15 cellular contexts compared by ENCODE assay signal in the genomic region with DNA sequence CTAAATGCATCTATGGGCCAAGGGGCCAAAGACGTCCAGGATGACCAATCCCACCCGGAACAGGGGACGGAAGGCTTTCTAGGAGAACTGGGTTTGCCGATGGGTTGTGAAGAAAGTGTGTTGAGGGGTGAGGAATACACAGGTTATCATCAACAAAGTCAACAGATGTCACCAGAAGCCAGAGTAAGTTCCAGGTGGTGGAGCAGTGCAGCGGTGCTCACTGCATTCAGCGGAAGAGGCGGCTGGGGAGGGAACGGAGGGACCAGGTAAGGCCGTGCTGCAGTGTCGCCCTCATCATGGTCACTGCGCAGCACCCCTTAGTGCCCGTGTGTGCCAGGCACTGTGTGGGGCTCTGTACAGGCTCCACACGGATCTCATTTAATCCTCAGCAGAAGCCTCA.
A peak's percentile ranks its signal among the peaks of the same experiment; 100 is the strongest.
DNase-seq lines count a peak whose midpoint lies in the region; ATAC-seq, FAIRE-seq and TF ChIP-seq lines count a peak whose summit lies in the region.
"Had no signal": no experiment of that assay in that cellular context is flagged by ENCODE, and none has a peak within 500 bp of the region (broad histone marks: within the 10 kb centered on the region; RNA-seq: fewer than 3 reads in every experiment).

No MANE protein-coding gene starts in this region.

- no peak overlapping the region for H3K27ac Mint-ChIP-seq in osteocyte (ENCODE audit: unreplicated experiment)
- H3K27ac Mint-ChIP-seq: CD8-positive, alpha-beta memory T cell had no signal

- peaks cover 2% of the 10 kb centered on the region for H3K36me3 Mint-ChIP-seq in osteocyte (ENCODE audit: unreplicated experiment)
- H3K36me3 Mint-ChIP-seq: CD8-positive, alpha-beta memory T cell had no signal

- H3K27me3 Mint-ChIP-seq in osteocyte (ENCODE audit: unreplicated experiment): peaks cover 4% of the 10 kb centered on the region

- in situ Hi-C loops in G401 (cut with HindIII; ENCODE audit: low sequenced_read_pairs): loop anchor here (25.0 kb wide), 1 partner anchor 99 kb away; no protein-coding TSS in a partner anchor

- FAIRE-seq in bronchial epithelial cell (lab: Jason Lieb, UNC): peak; percentile 47
- FAIRE-seq: G401.6, GM12892, H54 had no signal

- DNase-seq in NCI-H2171 treated with DMSO at 0.1 percent for 48 hours (lab: John Stamatoyannopoulos, UW): peak; percentile 46
- DNase-seq in NCI-H2171 (lab: John Stamatoyannopoulos, UW): no peak
- DNase-seq in bronchial epithelial cell (ENCODE audit: low read depth): no peak
- peak; percentile 53 for DNase-seq in osteocyte (ENCODE audit: extremely low spot score, unreplicated experiment)
- DNase-seq in G401 (ENCODE audit: low spot score): no peak
- no peak for DNase-seq in hepatic stellate cell (ENCODE audit: low spot score)
- DNase-seq: CD8-positive, alpha-beta memory T cell; DMS79; IMR-90; KBM-7 had no signal

- no peak for TF ChIP-seq CTCF in bronchial epithelial cell (IDR thresholded peaks at IDR 0.05; ENCODE audit: insufficient read depth, low read length, severe bottlenecking)
- TF ChIP-seq CTCF in osteocyte (IDR thresholded peaks at IDR 0.05): no peak

- no peak overlapping the region for H3K4me3 Mint-ChIP-seq in osteocyte (ENCODE audit: unreplicated experiment)
- H3K4me3 Mint-ChIP-seq: CD8-positive, alpha-beta memory T cell had no signal

- no peaks in the 10 kb centered on the region for H3K4me1 Mint-ChIP-seq in osteocyte (ENCODE audit: unreplicated experiment)
- H3K4me1 Mint-ChIP-seq: CD8-positive, alpha-beta memory T cell had no signal

- peaks cover 23% of the 10 kb centered on the region for H3K9me3 Mint-ChIP-seq in osteocyte (ENCODE audit: unreplicated experiment)

- H3K27me3 ChIP-seq in bronchial epithelial cell (ENCODE audit: control insufficient read depth, insufficient read depth, low read length): no peaks in the 10 kb centered on the region
- H3K27me3 ChIP-seq: BLaER1 had no signal

- no peak overlapping the region for H3K4me3 ChIP-seq in bronchial epithelial cell (ENCODE audit: low read depth, low read length)
- H3K4me3 ChIP-seq: BLaER1 had no signal

- ATAC-seq in HG02973 (IDR thresholded peaks at IDR 0.05; ENCODE audit: unreplicated experiment): no peak

- H3K36me3 ChIP-seq in bronchial epithelial cell (ENCODE audit: control insufficient read depth, insufficient read depth, low read length): no peaks in the 10 kb centered on the region
- H3K36me3 ChIP-seq: BLaER1 had no signal

Comparison
In these comparisons a context has a peak if more than half of its experiments do, and no peak if none do; other contexts are left out.
1. DNase-seq: peak in NCI-H2171 treated with DMSO at 0.1 percent for 48 hours (single experiment) and osteocyte (single experiment); none in NCI-H2171 (single experiment), bronchial epithelial cell (single experiment), G401 (single experiment) and hepatic stellate cell (single experiment).